12 cellular contexts compared by ENCODE assay signal in genomic region chr2:96788393-96789244, GRCh38. TPM values are rescaled to one million over a fixed set of nuclear protein-coding genes. Genes with fewer than 3 reads are reported as not detected.
DNase-seq lines count a peak whose midpoint lies in the region; ATAC-seq lines count a peak whose summit lies in the region.
"Had no signal": no experiment of that assay in that cellular context is flagged by ENCODE, and none has a peak within 500 bp of the region (broad histone marks: within the 10 kb centered on the region; RNA-seq: fewer than 3 reads in every experiment).

No MANE protein-coding gene starts in this region.

- H4K20me1 ChIP-seq in BLaER1 treated with 17β-estradiol and CSF1 and Interleukin-3, amounts not matched to agents 10 nM and 100 nM, result peaks cover 10 to 35% (median 25%) of the 10 kb centered on the region in 11 experiments; a peak in 14 of 22 replicates

- H3K27ac ChIP-seq in BLaER1 treated with 17β-estradiol and CSF1 and Interleukin-3, amounts not matched to agents 10 nM and 100 nM, result peak overlapping the region in 1 of 11 experiments; percentile 20; a peak in 1 of 22 replicates
- H3K27ac ChIP-seq: neutrophil, suprapubic skin had no signal

- no peak for ATAC-seq in stimulated activated naive CD8-positive, alpha-beta T cell treated with anti-CD3 and anti-CD28 coated beads, Interleukin-15, Interleukin-2, amounts not matched to agents 100 U/mL and 50 U/mL, for 24 hours

- no peaks in the 10 kb centered on the region for H3K36me3 ChIP-seq in BLaER1 treated with 17β-estradiol and CSF1 and Interleukin-3, amounts not matched to agents 10 nM and 100 nM
- H3K36me3 ChIP-seq in HAP-1 (replicated peaks), result no peaks in the 10 kb centered on the region
- H3K36me3 ChIP-seq: neutrophil, suprapubic skin had no signal

- H3K9ac ChIP-seq in BLaER1 treated with 17β-estradiol and CSF1 and Interleukin-3, amounts not matched to agents 10 nM and 100 nM, result peak overlapping the region in 5 of 11 experiments; percentile 15 to 48 (median 25); a peak in 7 of 22 replicates

- DNase-seq in RPMI7951 (ENCODE audit: low read depth) (peak; percentile 73), fibroblast of peridontal ligament (ENCODE audit: extremely low read depth) (peak; percentile 23), occipital lobe (lab: John Stamatoyannopoulos, UW) (peak; percentile 13), NCI-H2107 treated with DMSO at 0.1 percent for 48 hours (lab: John Stamatoyannopoulos, UW; ENCODE audit: unreplicated experiment) (no peak), NCI-H1436 (lab: John Stamatoyannopoulos, UW) (no peak), HAP-1 (ENCODE audit: low spot score in 2 of 2) (no peak)
- no peak for DNase-seq in stimulated activated naive CD8-positive, alpha-beta T cell treated with anti-CD3 and anti-CD28 coated beads, Interleukin-15, Interleukin-2, amounts not matched to agents 100 U/mL and 50 U/mL, for 24 hours
- DNase-seq: CD4-positive, CD25-positive, alpha-beta regulatory T cell; NCI-H526 had no signal

- H3K4me3 ChIP-seq in BLaER1 treated with 17β-estradiol and CSF1 and Interleukin-3, amounts not matched to agents 10 nM and 100 nM, result no peak overlapping the region
- no peak overlapping the region for H3K4me3 ChIP-seq in HAP-1
- H3K4me3 ChIP-seq: suprapubic skin had no signal

- peak overlapping the region; percentile 38 to 69 (median 61); a peak in 21 of 22 replicates for H3K4me2 ChIP-seq in BLaER1 treated with 17β-estradiol and CSF1 and Interleukin-3, amounts not matched to agents 10 nM and 100 nM

- peaks cover 18 to 27% (median 24%) of the 10 kb centered on the region in 10 experiments; a peak in 19 of 20 replicates for H3K4me1 ChIP-seq in BLaER1 treated with 17β-estradiol and CSF1 and Interleukin-3, amounts not matched to agents 10 nM and 100 nM
- H3K4me1 ChIP-seq in HAP-1, result no peaks in the 10 kb centered on the region

- in situ Hi-C loops in HAP-1 (cut with MboI; ENCODE audit: low sequenced_read_pairs), result no loop called here

- H3K9me3 ChIP-seq in BLaER1 treated with 17β-estradiol and CSF1 and Interleukin-3, amounts not matched to agents 10 nM and 100 nM (replicated peaks in 1 of 11), result no peaks in the 10 kb centered on the region
- H3K9me3 ChIP-seq in HAP-1, result no peaks in the 10 kb centered on the region
- H3K9me3 ChIP-seq: neutrophil, suprapubic skin had no signal

- no peaks in the 10 kb centered on the region for H3K27me3 ChIP-seq in BLaER1 treated with 17β-estradiol and CSF1 and Interleukin-3, amounts not matched to agents 10 nM and 100 nM
- no peaks in the 10 kb centered on the region for H3K27me3 ChIP-seq in HAP-1 (ENCODE audit: low read depth)
- H3K27me3 ChIP-seq: neutrophil, suprapubic skin had no signal

RNA-seq across cellular contexts. Expression of gene CNNM3, which starts 27.4 kb away (rescaled TPM):
- 3.6 and 4.8 TPM in 2 replicates for total RNA-seq in RPMI7951 (2014; rRNA removed; shearing (Covaris generic))
- total RNA-seq in occipital lobe, result 8.3 TPM

RNA-seq across cellular contexts. Expression of gene CNNM4, which starts 27.9 kb away (rescaled TPM):
- total RNA-seq in RPMI7951 (2014; rRNA removed; shearing (Covaris generic)), result 5.3 and 5.9 TPM in 2 replicates
- 8.1 TPM for total RNA-seq in occipital lobe

RNA-seq across cellular contexts. Expression of gene LMAN2L, which starts 48.8 kb away (rescaled TPM):
- total RNA-seq in RPMI7951 (2014; rRNA removed; shearing (Covaris generic)), result 36.8 and 37.8 TPM in 2 replicates
- 21.7 TPM for total RNA-seq in occipital lobe

RNA-seq across cellular contexts. Expression of gene ANKRD23, which starts 55.2 kb away (rescaled TPM):
- 0.84 and 1.8 TPM in 2 replicates for total RNA-seq in RPMI7951 (2014; rRNA removed; shearing (Covaris generic))
- 5.9 TPM for total RNA-seq in occipital lobe

Comparison
In these comparisons a context has a peak if more than half of its experiments do, and no peak if none do; other contexts are left out.
1. DNase-seq: peak in RPMI7951 (single experiment), fibroblast of peridontal ligament (single experiment) and occipital lobe (single experiment); none in stimulated activated naive CD8-positive, alpha-beta T cell treated with anti-CD3 and anti-CD28 coated beads, Interleukin-15, Interleukin-2, amounts not matched to agents 100 U/mL and 50 U/mL, for 24 hours (single experiment), NCI-H2107 treated with DMSO at 0.1 percent for 48 hours (single experiment), NCI-H1436 (single experiment) and HAP-1 (0 of 2).